ENCODE assay signal across 24 cellular contexts in genomic region chr3:105553851-105554250, GRCh38.
DNase-seq lines count a peak whose midpoint lies in the region; ATAC-seq and TF ChIP-seq lines count a peak whose summit lies in the region.
"Had no signal": no experiment of that assay in that cellular context is flagged by ENCODE, and none has a peak within 500 bp of the region (broad histone marks: within the 10 kb centered on the region; RNA-seq: fewer than 3 reads in every experiment).

No MANE protein-coding gene starts in this region.

- DNase-seq in COLO829 (ENCODE audit: low spot score) (peak; percentile 8), LHCN-M2 (ENCODE audit: low read depth) (peak; percentile 71), fibroblast of gingiva (ENCODE audit: low read depth) (peak; percentile 9), osteoblast (ENCODE audit: insufficient read length, low spot score, missing footprints) (no peak), NCI-H82 (lab: John Stamatoyannopoulos, UW) (no peak)
- DNase-seq: activated CD8-positive, alpha-beta memory T cell treated with anti-CD3 and anti-CD28 coated beads, Interleukin-2, amount 50 U/mL, for 4 hours; activated naive CD8-positive, alpha-beta T cell treated with anti-CD3 and anti-CD28 coated beads, Interleukin-2, amount 10 ng/mL, durations not matched to agents 7 days and 5 days; CD4-positive, CD25-positive, alpha-beta regulatory T cell; cortex of kidney; hippocampal formation; MG63; NCI-H1436; NCI-H69; posterior cingulate gyrus; stimulated activated CD8-positive, alpha-beta memory T cell treated with anti-CD3 and anti-CD28 coated beads, Interleukin-4, amount 100 ng/mL, for 48 hours; upper lobe of right lung had no signal

- no peak overlapping the region for H3K4me2 ChIP-seq in osteoblast (ENCODE audit: insufficient read depth, low read length)

- no peaks in the 10 kb centered on the region for H4K20me1 ChIP-seq in osteoblast (ENCODE audit: insufficient read depth, low read length)

- peaks cover 59% of the 10 kb centered on the region for H3K36me3 ChIP-seq in osteoblast (ENCODE audit: insufficient read depth, low read length)
- H3K36me3 ChIP-seq: breast epithelium had no signal

- no peaks in the 10 kb centered on the region for H3K9me3 ChIP-seq in osteoblast (ENCODE audit: low read depth, low read length)
- H3K9me3 ChIP-seq: breast epithelium, MG63, upper lobe of right lung had no signal

- no peak for TF ChIP-seq CTCF in osteoblast (IDR thresholded peaks at IDR 0.05; ENCODE audit: extremely low read depth, low read depth, low read length)

- no peaks in the 10 kb centered on the region for H3K79me2 ChIP-seq in osteoblast (ENCODE audit: insufficient read depth, low read length)

- no peaks in the 10 kb centered on the region for H3K4me1 ChIP-seq in osteoblast (ENCODE audit: insufficient read depth, low read length)
- H3K4me1 ChIP-seq: breast epithelium, upper lobe of right lung had no signal

- H3K27me3 ChIP-seq in osteoblast (ENCODE audit: insufficient read depth, low read length), result no peaks in the 10 kb centered on the region
- H3K27me3 ChIP-seq: breast epithelium, MG63, upper lobe of right lung had no signal

- peak overlapping the region; percentile 3 for H3K27ac ChIP-seq in osteoblast (ENCODE audit: low read depth, low read length)
- H3K27ac ChIP-seq: breast epithelium, HL-60, upper lobe of right lung had no signal

- no peak overlapping the region for H2AFZ ChIP-seq in osteoblast (ENCODE audit: low read length)

- no peak overlapping the region for H3K4me3 ChIP-seq in osteoblast (ENCODE audit: insufficient read depth, low read length)
- H3K4me3 ChIP-seq: breast epithelium, GM12878, MG63, upper lobe of right lung had no signal

- ATAC-seq in HG03457 (IDR thresholded peaks at IDR 0.05; ENCODE audit: unreplicated experiment), result no peak
- no peak for ATAC-seq in HG02763 (IDR thresholded peaks at IDR 0.05; ENCODE audit: unreplicated experiment)
- no peak for ATAC-seq in HG03342 (IDR thresholded peaks at IDR 0.05; ENCODE audit: unreplicated experiment)
- ATAC-seq: GM12878, sciatic nerve, SK-N-SH treated with all-trans-retinoic acid at 6 μM for 48 hours, upper lobe of right lung had no signal

Comparison
In these comparisons a context has a peak if more than half of its experiments do, and no peak if none do; other contexts are left out.
1. DNase-seq: peak in COLO829 (single experiment), LHCN-M2 (single experiment) and fibroblast of gingiva (single experiment); none in osteoblast (single experiment) and NCI-H82 (single experiment).